1 cellular context compared by ENCODE assay signal in the genomic region with DNA sequence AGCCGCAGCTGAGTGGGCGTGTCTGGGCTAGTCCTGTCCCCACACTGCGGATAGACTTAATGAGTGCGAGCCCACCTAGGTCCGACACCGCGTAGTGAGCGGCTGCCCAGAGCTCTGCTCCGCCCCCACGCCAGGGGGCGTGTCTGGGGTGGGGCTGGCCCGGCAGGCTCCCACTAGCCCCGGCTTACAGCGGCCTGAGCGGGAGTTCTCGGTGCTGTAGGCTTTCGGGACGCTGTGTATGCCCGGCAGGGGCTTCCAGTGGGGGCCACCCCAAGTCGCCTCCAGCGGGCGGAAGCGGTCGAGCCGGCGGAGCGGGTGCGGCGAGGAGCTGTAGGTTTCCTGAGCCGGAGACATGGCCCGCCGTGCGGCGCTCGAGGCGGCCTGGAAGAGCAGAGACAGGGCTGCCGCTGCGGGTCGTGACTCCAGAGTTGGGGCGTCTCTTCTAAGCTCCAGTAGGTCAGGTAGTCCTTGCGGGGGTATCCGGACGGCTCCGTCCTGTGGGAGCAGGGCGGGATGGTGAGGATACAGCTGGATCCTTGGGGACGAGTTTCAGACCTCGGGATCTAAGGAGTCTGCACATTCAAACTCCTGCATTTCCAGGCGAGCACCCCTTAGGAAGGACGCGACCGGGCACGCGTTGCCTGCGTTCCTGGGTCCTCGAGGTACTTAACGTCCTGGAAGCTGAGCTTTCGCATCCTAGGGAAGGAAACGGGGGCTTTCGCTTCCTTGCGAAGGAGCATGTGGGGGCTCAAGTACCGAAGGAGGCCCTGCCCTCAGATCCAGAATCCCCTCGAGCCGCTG.
TF ChIP-seq lines count a peak whose summit lies in the region.

No MANE protein-coding gene starts in this region.

TF ChIP-seq in HEK293, 187 proteins besides CTCF, POLR2A, EP300 and RAD21 (continued from another document and continues in another):
- TF ChIP-seq ATF2 (tag by site-specific recombination; IDR thresholded peaks at IDR 0.05; ENCODE audit: low read depth), result no peak
- TF ChIP-seq YY2 (tag by site-specific recombination; IDR thresholded peaks at IDR 0.05), result no peak
- TF ChIP-seq ZNF664 (tag by site-specific recombination; IDR thresholded peaks at IDR 0.05), result no peak
- TF ChIP-seq, protein P1, sequence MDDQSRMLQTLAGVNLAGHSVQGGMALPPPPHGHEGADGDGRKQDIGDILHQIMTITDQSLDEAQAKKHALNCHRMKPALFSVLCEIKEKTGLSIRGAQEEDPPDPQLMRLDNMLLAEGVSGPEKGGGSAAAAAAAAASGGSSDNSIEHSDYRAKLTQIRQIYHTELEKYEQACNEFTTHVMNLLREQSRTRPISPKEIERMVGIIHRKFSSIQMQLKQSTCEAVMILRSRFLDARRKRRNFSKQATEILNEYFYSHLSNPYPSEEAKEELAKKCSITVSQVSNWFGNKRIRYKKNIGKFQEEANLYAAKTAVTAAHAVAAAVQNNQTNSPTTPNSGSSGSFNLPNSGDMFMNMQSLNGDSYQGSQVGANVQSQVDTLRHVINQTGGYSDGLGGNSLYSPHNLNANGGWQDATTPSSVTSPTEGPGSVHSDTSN (CRISPR knock-in tag; IDR thresholded peaks at IDR 0.05), result no peak
- TF ChIP-seq ZNF292 (tag by site-specific recombination; IDR thresholded peaks at IDR 0.05; ENCODE audit: borderline replicate concordance, low read depth), result no peak
- peak; percentile 96 for TF ChIP-seq GLIS2 (tag by site-specific recombination; IDR thresholded peaks at IDR 0.05)
- no peak for TF ChIP-seq KLF7 (tag by site-specific recombination; IDR thresholded peaks at IDR 0.05; ENCODE audit: borderline replicate concordance)
- TF ChIP-seq ZNF692 (tag by site-specific recombination; IDR thresholded peaks at IDR 0.05), result peak; percentile 50; the same call in 1 of the 2 replicates
- TF ChIP-seq, protein P2, sequence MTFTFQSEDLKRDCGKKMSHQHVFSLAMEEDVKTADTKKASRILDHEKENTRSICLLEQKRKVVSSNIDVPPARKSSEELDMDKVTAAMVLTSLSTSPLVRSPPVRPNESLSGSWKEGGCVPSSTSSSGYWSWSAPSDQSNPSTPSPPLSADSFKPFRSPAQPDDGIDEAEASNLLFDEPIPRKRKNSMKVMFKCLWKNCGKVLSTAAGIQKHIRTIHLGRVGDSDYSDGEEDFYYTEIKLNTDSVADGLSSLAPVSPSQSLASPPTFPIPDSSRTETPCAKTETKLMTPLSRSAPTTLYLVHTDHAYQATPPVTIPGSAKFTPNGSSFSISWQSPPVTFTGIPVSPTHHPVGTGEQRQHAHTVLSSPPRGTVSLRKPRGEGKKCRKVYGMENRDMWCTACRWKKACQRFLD (tag by site-specific recombination; IDR thresholded peaks at IDR 0.05), result no peak
- TF ChIP-seq ZNF335 (tag by site-specific recombination; conservative IDR thresholded peaks at IDR 0.05), result peak; percentile 52
- TF ChIP-seq ZNF473 (tag by site-specific recombination; IDR thresholded peaks at IDR 0.05), result no peak
- no peak for TF ChIP-seq ZNF394 (tag by site-specific recombination; IDR thresholded peaks at IDR 0.05; ENCODE audit: borderline replicate concordance)
- TF ChIP-seq ZNF121 (tag by site-specific recombination; IDR thresholded peaks at IDR 0.05), result no peak
- TF ChIP-seq, protein P3, sequence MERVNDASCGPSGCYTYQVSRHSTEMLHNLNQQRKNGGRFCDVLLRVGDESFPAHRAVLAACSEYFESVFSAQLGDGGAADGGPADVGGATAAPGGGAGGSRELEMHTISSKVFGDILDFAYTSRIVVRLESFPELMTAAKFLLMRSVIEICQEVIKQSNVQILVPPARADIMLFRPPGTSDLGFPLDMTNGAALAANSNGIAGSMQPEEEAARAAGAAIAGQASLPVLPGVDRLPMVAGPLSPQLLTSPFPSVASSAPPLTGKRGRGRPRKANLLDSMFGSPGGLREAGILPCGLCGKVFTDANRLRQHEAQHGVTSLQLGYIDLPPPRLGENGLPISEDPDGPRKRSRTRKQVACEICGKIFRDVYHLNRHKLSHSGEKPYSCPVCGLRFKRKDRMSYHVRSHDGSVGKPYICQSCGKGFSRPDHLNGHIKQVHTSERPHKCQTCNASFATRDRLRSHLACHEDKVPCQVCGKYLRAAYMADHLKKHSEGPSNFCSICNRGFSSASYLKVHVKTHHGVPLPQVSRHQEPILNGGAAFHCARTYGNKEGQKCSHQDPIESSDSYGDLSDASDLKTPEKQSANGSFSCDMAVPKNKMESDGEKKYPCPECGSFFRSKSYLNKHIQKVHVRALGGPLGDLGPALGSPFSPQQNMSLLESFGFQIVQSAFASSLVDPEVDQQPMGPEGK (tag by site-specific recombination; IDR thresholded peaks at IDR 0.05), result peak; percentile 92
- no peak for TF ChIP-seq ZNF558 (tag by site-specific recombination; IDR thresholded peaks at IDR 0.05)
- no peak for TF ChIP-seq ZNF391 (tag by site-specific recombination; IDR thresholded peaks at IDR 0.05; ENCODE audit: borderline replicate concordance, low read depth)
- peak; percentile 36; the same call in 1 of the 2 replicates for TF ChIP-seq ZEB2 (tag by site-specific recombination; IDR thresholded peaks at IDR 0.05)
- TF ChIP-seq ZNF600 (tag by site-specific recombination; IDR thresholded peaks at IDR 0.05), result 0 out of 2 replicates have a peak, but pooled peaks have one; percentile 25
- TF ChIP-seq, protein P4, sequence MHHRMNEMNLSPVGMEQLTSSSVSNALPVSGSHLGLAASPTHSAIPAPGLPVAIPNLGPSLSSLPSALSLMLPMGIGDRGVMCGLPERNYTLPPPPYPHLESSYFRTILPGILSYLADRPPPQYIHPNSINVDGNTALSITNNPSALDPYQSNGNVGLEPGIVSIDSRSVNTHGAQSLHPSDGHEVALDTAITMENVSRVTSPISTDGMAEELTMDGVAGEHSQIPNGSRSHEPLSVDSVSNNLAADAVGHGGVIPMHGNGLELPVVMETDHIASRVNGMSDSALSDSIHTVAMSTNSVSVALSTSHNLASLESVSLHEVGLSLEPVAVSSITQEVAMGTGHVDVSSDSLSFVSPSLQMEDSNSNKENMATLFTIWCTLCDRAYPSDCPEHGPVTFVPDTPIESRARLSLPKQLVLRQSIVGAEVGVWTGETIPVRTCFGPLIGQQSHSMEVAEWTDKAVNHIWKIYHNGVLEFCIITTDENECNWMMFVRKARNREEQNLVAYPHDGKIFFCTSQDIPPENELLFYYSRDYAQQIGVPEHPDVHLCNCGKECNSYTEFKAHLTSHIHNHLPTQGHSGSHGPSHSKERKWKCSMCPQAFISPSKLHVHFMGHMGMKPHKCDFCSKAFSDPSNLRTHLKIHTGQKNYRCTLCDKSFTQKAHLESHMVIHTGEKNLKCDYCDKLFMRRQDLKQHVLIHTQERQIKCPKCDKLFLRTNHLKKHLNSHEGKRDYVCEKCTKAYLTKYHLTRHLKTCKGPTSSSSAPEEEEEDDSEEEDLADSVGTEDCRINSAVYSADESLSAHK (tag by site-specific recombination; IDR thresholded peaks at IDR 0.05), result no peak
- TF ChIP-seq ZNF585B (tag by site-specific recombination; IDR thresholded peaks at IDR 0.05), result no peak
- no peak for TF ChIP-seq ZNF266 (tag by site-specific recombination; IDR thresholded peaks at IDR 0.05; ENCODE audit: low read depth)
- TF ChIP-seq KLF16 (tag by site-specific recombination; IDR thresholded peaks at IDR 0.05), result peak; percentile 82; the same call in 1 of the 2 replicates
- TF ChIP-seq, protein P5, sequence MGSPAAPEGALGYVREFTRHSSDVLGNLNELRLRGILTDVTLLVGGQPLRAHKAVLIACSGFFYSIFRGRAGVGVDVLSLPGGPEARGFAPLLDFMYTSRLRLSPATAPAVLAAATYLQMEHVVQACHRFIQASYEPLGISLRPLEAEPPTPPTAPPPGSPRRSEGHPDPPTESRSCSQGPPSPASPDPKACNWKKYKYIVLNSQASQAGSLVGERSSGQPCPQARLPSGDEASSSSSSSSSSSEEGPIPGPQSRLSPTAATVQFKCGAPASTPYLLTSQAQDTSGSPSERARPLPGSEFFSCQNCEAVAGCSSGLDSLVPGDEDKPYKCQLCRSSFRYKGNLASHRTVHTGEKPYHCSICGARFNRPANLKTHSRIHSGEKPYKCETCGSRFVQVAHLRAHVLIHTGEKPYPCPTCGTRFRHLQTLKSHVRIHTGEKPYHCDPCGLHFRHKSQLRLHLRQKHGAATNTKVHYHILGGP (tag by site-specific recombination; IDR thresholded peaks at IDR 0.05), result no peak
- no peak for TF ChIP-seq PRDM1 (tag by site-specific recombination; IDR thresholded peaks at IDR 0.05)
- no peak for TF ChIP-seq ZNF623 (tag by site-specific recombination; IDR thresholded peaks at IDR 0.05)
- no peak for TF ChIP-seq ZNF10 (tag by site-specific recombination; IDR thresholded peaks at IDR 0.05)
- no peak for TF ChIP-seq ZNF133 (tag by site-specific recombination; IDR thresholded peaks at IDR 0.05)
- peak; percentile 98 for TF ChIP-seq KLF10 (tag by site-specific recombination; IDR thresholded peaks at IDR 0.05)
- TF ChIP-seq ZNF701 (tag by site-specific recombination; IDR thresholded peaks at IDR 0.05), result no peak
- TF ChIP-seq ZNF416 (tag by site-specific recombination; IDR thresholded peaks at IDR 0.05), result no peak
- TF ChIP-seq ZNF530 (tag by site-specific recombination; IDR thresholded peaks at IDR 0.05; ENCODE audit: low read depth), result no peak
- TF ChIP-seq, protein P6, sequence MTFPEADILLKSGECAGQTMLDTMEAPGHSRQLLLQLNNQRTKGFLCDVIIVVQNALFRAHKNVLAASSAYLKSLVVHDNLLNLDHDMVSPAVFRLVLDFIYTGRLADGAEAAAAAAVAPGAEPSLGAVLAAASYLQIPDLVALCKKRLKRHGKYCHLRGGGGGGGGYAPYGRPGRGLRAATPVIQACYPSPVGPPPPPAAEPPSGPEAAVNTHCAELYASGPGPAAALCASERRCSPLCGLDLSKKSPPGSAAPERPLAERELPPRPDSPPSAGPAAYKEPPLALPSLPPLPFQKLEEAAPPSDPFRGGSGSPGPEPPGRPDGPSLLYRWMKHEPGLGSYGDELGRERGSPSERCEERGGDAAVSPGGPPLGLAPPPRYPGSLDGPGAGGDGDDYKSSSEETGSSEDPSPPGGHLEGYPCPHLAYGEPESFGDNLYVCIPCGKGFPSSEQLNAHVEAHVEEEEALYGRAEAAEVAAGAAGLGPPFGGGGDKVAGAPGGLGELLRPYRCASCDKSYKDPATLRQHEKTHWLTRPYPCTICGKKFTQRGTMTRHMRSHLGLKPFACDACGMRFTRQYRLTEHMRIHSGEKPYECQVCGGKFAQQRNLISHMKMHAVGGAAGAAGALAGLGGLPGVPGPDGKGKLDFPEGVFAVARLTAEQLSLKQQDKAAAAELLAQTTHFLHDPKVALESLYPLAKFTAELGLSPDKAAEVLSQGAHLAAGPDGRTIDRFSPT (tag by site-specific recombination; IDR thresholded peaks at IDR 0.05), result no peak
- no peak for TF ChIP-seq BCL11B (tag by site-specific recombination; IDR thresholded peaks at IDR 0.05; ENCODE audit: low read depth)
- TF ChIP-seq ZNF341 (tag by site-specific recombination; IDR thresholded peaks at IDR 0.05; ENCODE audit: low read depth), result no peak
- TF ChIP-seq ZNF114 (tag by site-specific recombination; IDR thresholded peaks at IDR 0.05), result no peak
- TF ChIP-seq ZNF221 (tag by site-specific recombination; IDR thresholded peaks at IDR 0.05; ENCODE audit: borderline replicate concordance), result no peak
- TF ChIP-seq ZBTB11 (tag by site-specific recombination; conservative IDR thresholded peaks at IDR 0.05; ENCODE audit: low read depth), result peak; percentile 32; the same call in 1 of the 2 replicates
- TF ChIP-seq ZNF843 (tag by site-specific recombination; IDR thresholded peaks at IDR 0.05), result no peak
- peak; percentile 75 for TF ChIP-seq ZIC2 (tag by site-specific recombination; IDR thresholded peaks at IDR 0.05)
- no peak for TF ChIP-seq ZNF24 (tag by site-specific recombination; IDR thresholded peaks at IDR 0.05)
- no peak for TF ChIP-seq ZSCAN23 (tag by site-specific recombination; IDR thresholded peaks at IDR 0.05)
- no peak for TF ChIP-seq ZNF621 (tag by site-specific recombination; IDR thresholded peaks at IDR 0.05)
- no peak for TF ChIP-seq HOXC10 (CRISPR knock-in tag; IDR thresholded peaks at IDR 0.05)
- no peak for TF ChIP-seq ZNF624 (tag by site-specific recombination; IDR thresholded peaks at IDR 0.05)
- TF ChIP-seq SP3 (tag by site-specific recombination; IDR thresholded peaks at IDR 0.05), result peak; percentile 96
- no peak for TF ChIP-seq TCF7L2 (IDR thresholded peaks at IDR 0.05; ENCODE audit: borderline replicate concordance, low read depth, low read length)
